Comparison of ENCODE assay signal across 9 cellular contexts in the genomic region with DNA sequence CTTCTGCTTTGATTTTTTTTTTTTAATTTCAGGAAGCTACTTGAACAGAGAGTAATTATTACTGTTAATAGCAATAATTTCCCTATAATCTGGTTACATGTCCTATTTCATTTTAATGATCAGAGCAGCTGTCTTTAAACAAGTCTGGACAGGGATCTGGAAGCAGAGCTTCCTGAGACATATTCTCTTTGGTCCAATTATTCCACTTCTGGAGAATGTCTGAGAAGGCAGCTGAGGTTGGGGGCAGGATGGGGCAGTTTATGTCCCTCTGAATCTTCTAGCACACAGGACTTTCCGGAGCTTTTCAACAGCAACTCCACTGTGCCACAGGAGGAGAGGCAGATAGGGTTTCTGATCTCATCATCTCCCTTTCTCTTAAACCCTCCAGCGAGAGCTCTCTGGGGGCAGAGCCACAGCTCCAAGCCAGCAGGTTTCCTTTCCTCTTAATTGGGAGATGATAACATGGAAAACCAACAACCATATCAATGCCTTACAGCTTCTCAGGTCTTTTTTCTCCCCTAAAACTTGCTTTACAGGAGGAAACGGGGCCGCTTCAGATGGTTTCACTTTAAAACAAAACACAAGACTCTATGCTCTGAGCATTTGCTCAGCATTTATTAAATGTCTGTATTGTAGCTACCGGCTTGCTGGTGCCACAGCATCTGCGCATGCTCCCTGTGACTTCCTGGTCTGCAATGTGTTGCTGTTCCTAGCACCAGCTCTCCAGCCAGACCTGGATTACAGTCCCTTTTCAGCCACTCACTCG.
DNase-seq lines count a peak whose midpoint lies in the region; TF ChIP-seq lines count a peak whose summit lies in the region.
"Had no signal": no experiment of that assay in that cellular context is flagged by ENCODE, and none has a peak within 500 bp of the region (broad histone marks: within the 10 kb centered on the region; RNA-seq: fewer than 3 reads in every experiment).

No MANE protein-coding gene starts in this region.

- H3K4me3 ChIP-seq in astrocyte of the spinal cord (ENCODE audit: low read depth, low read length) = no peak overlapping the region

- no peaks in the 10 kb centered on the region for H3K27me3 ChIP-seq in layer of hippocampus (ENCODE audit: control insufficient read depth, insufficient read depth, low read length)

- no peak for TF ChIP-seq CTCF in astrocyte of the spinal cord (IDR thresholded peaks at IDR 0.05; ENCODE audit: low read depth, low read length)

- DNase-seq in SKM-1 treated with dmso at 0.1 percent for 144 hours (lab: John Stamatoyannopoulos, UW; ENCODE audit: unreplicated experiment) (peak; percentile 42), SKM-1 (lab: John Stamatoyannopoulos, UW; ENCODE audit: unreplicated experiment) (no peak), NCI-H2029 treated with DMSO at 0.1 percent for 48 hours (lab: John Stamatoyannopoulos, UW) (peak; percentile 21), astrocyte of the spinal cord (ENCODE audit: low read depth, low spot score) (peak; percentile 42), HuH-7.5 (ENCODE audit: low spot score) (no peak), Kasumi-1 (lab: John Stamatoyannopoulos, UW) (no peak)
- peak; percentile 27 for DNase-seq in stimulated activated CD4-positive, alpha-beta T cell treated with anti-CD3 and anti-CD28 coated beads, Interleukin-4, amount 100 ng/mL, for 24 hours
- DNase-seq: DND-41 had no signal

- in situ Hi-C loops in astrocyte of the spinal cord (cut with HindIII; ENCODE audit: low sequenced_read_pairs) = no loop called here

- H3K27ac ChIP-seq in layer of hippocampus (ENCODE audit: low read depth, low read length) = peak overlapping the region; percentile 14

Comparison
In these comparisons a context has a peak if more than half of its experiments do, and no peak if none do; other contexts are left out.
1. DNase-seq: peak in SKM-1 treated with dmso at 0.1 percent for 144 hours (single experiment), NCI-H2029 treated with DMSO at 0.1 percent for 48 hours (single experiment), astrocyte of the spinal cord (single experiment) and stimulated activated CD4-positive, alpha-beta T cell treated with anti-CD3 and anti-CD28 coated beads, Interleukin-4, amount 100 ng/mL, for 24 hours (single experiment); none in SKM-1 (single experiment), HuH-7.5 (single experiment) and Kasumi-1 (0 of 2).